In genomic region chr5:71601222-71602026, GRCh38 we compare ENCODE assay signal across 9 cellular contexts. TPM values are rescaled to one million over a fixed set of nuclear protein-coding genes. Genes with fewer than 3 reads are reported as not detected.
DNase-seq lines count a peak whose midpoint lies in the region; ATAC-seq and TF ChIP-seq lines count a peak whose summit lies in the region.
"Had no signal": no experiment of that assay in that cellular context is flagged by ENCODE, and none has a peak within 500 bp of the region (broad histone marks: within the 10 kb centered on the region; RNA-seq: fewer than 3 reads in every experiment).

No MANE protein-coding gene starts in this region.

- TF ChIP-seq CTCF in RWPE1 (conservative IDR thresholded peaks at IDR 0.05; ENCODE audit: low read depth) (peak; percentile 76), foreskin keratinocyte (conservative IDR thresholded peaks at IDR 0.05) (peak; percentile 76)

- CTCF ChIA-PET in RWPE1 (lab: Yijun Ruan, JAX): interaction anchor here (0.6 to 1.6 kb wide), 9 partner anchors 9 to 650 kb away, joined by 3 to 18 read pairs (median 4); partner anchors contain the start of gene MCCC2

- POLR2A ChIA-PET in RWPE1 (lab: Yijun Ruan, JAX; ENCODE audit: low non-redundant PET): interaction anchor here (1.7 kb wide), 1 partner anchor 14 kb away, joined by 9 read pairs; the partner anchor contains the start of gene MCCC2

- no peaks in the 10 kb centered on the region for H3K27me3 Mint-ChIP-seq in activated T-helper 17 cell treated with anti-CD3 and anti-CD28 coated beads, Interleukin-2, amount 50 U/mL, for 72 hours
- H3K27me3 Mint-ChIP-seq: dendritic cell treated with granulocyte-macrophage colony-stimulating factor and Interleukin-4, amounts not matched to agents 40 ng/mL and 50 ng/mL, for 4 days had no signal

- H3K4me1 Mint-ChIP-seq in activated T-helper 17 cell treated with anti-CD3 and anti-CD28 coated beads, Interleukin-2, amount 50 U/mL, for 72 hours: peaks cover 13% of the 10 kb centered on the region

- H3K36me3 Mint-ChIP-seq in activated T-helper 17 cell treated with anti-CD3 and anti-CD28 coated beads, Interleukin-2, amount 50 U/mL, for 72 hours (ENCODE audit: low read depth): peaks cover 85% of the 10 kb centered on the region

- peak overlapping the region; percentile 82 for H3K27ac ChIP-seq in RWPE1
- peak overlapping the region; percentile 50 for H3K27ac ChIP-seq in foreskin keratinocyte

- H3K4me1 ChIP-seq in foreskin keratinocyte: peaks cover 20% of the 10 kb centered on the region

- no peaks in the 10 kb centered on the region for H3K27me3 ChIP-seq in foreskin keratinocyte

- DNase-seq in CD1c-positive myeloid dendritic cell (ENCODE audit: extremely low spot score) (peak; percentile 44), RWPE1 (ENCODE audit: low spot score) (peak; percentile 98), foreskin keratinocyte (peak; percentile 94 to 96), renal cortical epithelial cell (ENCODE audit: low read depth) (peak; percentile 95), NCI-H2171 (lab: John Stamatoyannopoulos, UW) (no peak)

- no peaks in the 10 kb centered on the region for H3K9me3 Mint-ChIP-seq in activated T-helper 17 cell treated with anti-CD3 and anti-CD28 coated beads, Interleukin-2, amount 50 U/mL, for 72 hours
- H3K9me3 Mint-ChIP-seq: dendritic cell treated with granulocyte-macrophage colony-stimulating factor and Interleukin-4, amounts not matched to agents 40 ng/mL and 50 ng/mL, for 4 days had no signal

- H3K27ac Mint-ChIP-seq in activated T-helper 17 cell treated with anti-CD3 and anti-CD28 coated beads, Interleukin-2, amount 50 U/mL, for 72 hours: peak overlapping the region; percentile 92
- H3K27ac Mint-ChIP-seq: dendritic cell treated with granulocyte-macrophage colony-stimulating factor and Interleukin-4, amounts not matched to agents 40 ng/mL and 50 ng/mL, for 4 days had no signal

- H3K4me3 Mint-ChIP-seq in activated T-helper 17 cell treated with anti-CD3 and anti-CD28 coated beads, Interleukin-2, amount 50 U/mL, for 72 hours: peak overlapping the region; percentile 70
- H3K4me3 Mint-ChIP-seq: dendritic cell treated with granulocyte-macrophage colony-stimulating factor and Interleukin-4, amounts not matched to agents 40 ng/mL and 50 ng/mL, for 4 days had no signal

- ATAC-seq in GM19035 (IDR thresholded peaks at IDR 0.05; ENCODE audit: unreplicated experiment): peak; percentile 92
- ATAC-seq in HG03175 (IDR thresholded peaks at IDR 0.05; ENCODE audit: unreplicated experiment): peak; percentile 97
- peak; percentile 94 for ATAC-seq in activated T-helper 17 cell treated with anti-CD3 and anti-CD28 coated beads, Interleukin-2, amount 50 U/mL, for 72 hours (replicated peaks)
- ATAC-seq in foreskin keratinocyte: peak; percentile 97

RNA-seq across cellular contexts. Expression of gene MCCC2, which starts 14.3 kb away (rescaled TPM):
- 10 to 100 TPM; 41.0 to 72.5 TPM for total RNA-seq in activated T-helper 17 cell treated with anti-CD3 and anti-CD28 coated beads, Interleukin-2, amount 50 U/mL, for 72 hours
- 42.6 and 46.9 TPM in 2 replicates for total RNA-seq in foreskin keratinocyte
- polyA plus RNA-seq in foreskin keratinocyte: 19.6 and 25.8 TPM in 2 replicates
- 56.3 and 59.9 TPM in 2 replicates for total RNA-seq in renal cortical epithelial cell
